In genomic region chr4:187555174-187555573, GRCh38 we compare ENCODE assay signal across 21 cellular contexts.
"Had no signal": no experiment of that assay in that cellular context is flagged by ENCODE, and none has a peak within 500 bp of the region (broad histone marks: within the 10 kb centered on the region; RNA-seq: fewer than 3 reads in every experiment).

No MANE protein-coding gene starts in this region.

- H3K4me2 ChIP-seq: PC-9 had no signal

- H2AFZ ChIP-seq: PC-9 had no signal

- DNase-seq: KBM-7, MV-4-11, NCI-H1048, NCI-H1105 treated with DMSO at 0.1 percent for 48 hours, NCI-H1417 treated with DMSO at 0.1 percent for 48 hours, NCI-H146, NCI-H1694 treated with DMSO at 0.1 percent for 48 hours, NCI-H1930, NCI-H2081, NCI-H2107, NCI-H2227 treated with DMSO at 0.1 percent for 48 hours, NCI-H524, NCI-H526 treated with DMSO at 0.1 percent for 48 hours, NCI-H774, PC-9, Peyer's patch, SHP77 treated with DMSO at 0.1 percent for 48 hours, SJCRH30 had no signal

- H3K4me1 ChIP-seq: Peyer's patch, SJCRH30 had no signal

- ATAC-seq: Right ventricle myocardium inferior had no signal

- H3K36me3 ChIP-seq: Peyer's patch, SJCRH30 had no signal

- H3K4me3 ChIP-seq: PC-9, Peyer's patch, SJCRH30, SK-N-MC had no signal

- H3K27me3 ChIP-seq: Peyer's patch, SJCRH30 had no signal

- H3K27ac ChIP-seq: HL-60, PC-9, Peyer's patch, SJCRH30, SK-N-MC had no signal

- H3K9me3 ChIP-seq: Peyer's patch, SJCRH30 had no signal
